Comparison of ENCODE assay signal across 35 cellular contexts in genomic region chr9:980621-981020, GRCh38. TPM values are rescaled to one million over a fixed set of nuclear protein-coding genes. Genes with fewer than 3 reads are reported as not detected.
"Had no signal": no experiment of that assay in that cellular context is flagged by ENCODE, and none has a peak within 500 bp of the region (broad histone marks: within the 10 kb centered on the region; RNA-seq: fewer than 3 reads in every experiment).

No MANE protein-coding gene starts in this region.

- H3K4me1 ChIP-seq: SJSA1 had no signal

- H3K4me2 ChIP-seq: SK-N-SH had no signal

- H3K36me3 Mint-ChIP-seq: activated naive CD4-positive, alpha-beta T cell treated with anti-CD3 and anti-CD28 coated beads, Interleukin-2, amount 50 U/mL, for 24 hours; activated naive CD8-positive, alpha-beta T cell treated with anti-CD3 and anti-CD28 coated beads, Interleukin-2, amount 10 ng/mL, durations not matched to agents 7 days and 5 days had no signal

- H3K9me3 ChIP-seq: ascending aorta, MG63, SJSA1, SK-N-SH had no signal

- H3K9me3 Mint-ChIP-seq: activated CD4-positive, alpha-beta T cell treated with anti-CD3 and anti-CD28 coated beads, Interleukin-2, amount 10 ng/mL, durations not matched to agents 7 days and 5 days; activated naive CD4-positive, alpha-beta T cell treated with anti-CD3 and anti-CD28 coated beads, Interleukin-2, amount 50 U/mL, for 24 hours; activated naive CD8-positive, alpha-beta T cell treated with anti-CD3 and anti-CD28 coated beads, Interleukin-2, amount 10 ng/mL, durations not matched to agents 7 days and 5 days; activated T-cell treated with anti-CD3 and anti-CD28 coated beads, Interleukin-2, amount 50 U/mL, for 24 hours; activated T-helper 2 cell treated with anti-CD3 and anti-CD28 coated beads, Interferon-gamma antibody, Interleukin-2, Interleukin-4, amounts not matched to agents 10 μg/mL and 5 μg/mL and 100 μg/mL, durations not matched to agents 14 hours and 24 hours and 36 hours; T-helper 1 cell treated with Interleukin-12 subunit alpha and Interleukin-12 subunit beta and Interleukin-4 antibody, amounts not matched to agents 30 μg/mL and 1 μg/mL, for 36 hours; T-helper 2 cell treated with Interferon-gamma antibody and Interleukin-4, amounts not matched to agents 5 μg/mL and 100 μg/mL, for 36 hours had no signal

- H3K4me3 ChIP-seq: ascending aorta, MG63, SJSA1 had no signal

- H3K36me3 ChIP-seq: ascending aorta, MG63, SJSA1 had no signal

- H3K9ac ChIP-seq: SK-N-SH had no signal

- H3K4me1 Mint-ChIP-seq: activated CD4-positive, alpha-beta T cell treated with anti-CD3 and anti-CD28 coated beads for 36 hours had no signal

- H3K27ac ChIP-seq: ascending aorta, SJSA1 had no signal

- ATAC-seq: activated CD4-positive, alpha-beta T cell treated with anti-CD3 and anti-CD28 coated beads for 36 hours; activated CD4-positive, CD25-positive, alpha-beta regulatory T cell treated with anti-CD3 and anti-CD28 coated beads, Interleukin-2, amount 50 U/mL, for 24 hours; activated CD8-positive, alpha-beta T cell treated with anti-CD3 and anti-CD28 coated beads, Interleukin-2, amount 10 ng/mL, durations not matched to agents 7 days and 5 days; Panc1 had no signal

- H3K27me3 ChIP-seq: MG63, SJSA1 had no signal

- H3K9me2 ChIP-seq: SK-N-SH had no signal

- H3K27ac Mint-ChIP-seq: activated CD4-positive, alpha-beta T cell treated with anti-CD3 and anti-CD28 coated beads for 36 hours; activated CD4-positive, alpha-beta T cell treated with anti-CD3 and anti-CD28 coated beads, Interleukin-2, amount 10 ng/mL, durations not matched to agents 7 days and 5 days; activated CD8-positive, alpha-beta T cell treated with anti-CD3 and anti-CD28 coated beads, Interleukin-2, amount 10 ng/mL, durations not matched to agents 7 days and 5 days; activated naive CD4-positive, alpha-beta T cell treated with anti-CD3 and anti-CD28 coated beads, Interleukin-2, amount 50 U/mL, for 24 hours; activated naive CD8-positive, alpha-beta T cell treated with anti-CD3 and anti-CD28 coated beads, Interleukin-2, amount 10 ng/mL, durations not matched to agents 7 days and 5 days; activated T-cell treated with anti-CD3 and anti-CD28 coated beads, Interleukin-2, amount 50 U/mL, for 24 hours; activated T-helper 2 cell treated with anti-CD3 and anti-CD28 coated beads, Interferon-gamma antibody, Interleukin-2, Interleukin-4, amounts not matched to agents 10 μg/mL and 5 μg/mL and 100 μg/mL, durations not matched to agents 14 hours and 24 hours and 36 hours; T-helper 1 cell treated with Interleukin-12 subunit alpha and Interleukin-12 subunit beta and Interleukin-4 antibody, amounts not matched to agents 30 μg/mL and 1 μg/mL, for 36 hours; T-helper 2 cell treated with Interferon-gamma antibody and Interleukin-4, amounts not matched to agents 5 μg/mL and 100 μg/mL, for 36 hours had no signal

- DNase-seq: activated CD4-positive, alpha-beta T cell treated with anti-CD3 and anti-CD28 coated beads for 36 hours; activated CD4-positive, alpha-beta T cell treated with anti-CD3 and anti-CD28 coated beads, Interleukin-2, amount 10 ng/mL, durations not matched to agents 7 days and 5 days; activated CD4-positive, alpha-beta T cell treated with anti-CD3 and anti-CD28 coated beads, Interleukin-2, amount 50 U/mL, for 48 hours; activated CD8-positive, alpha-beta T cell treated with anti-CD3 and anti-CD28 coated beads, Interleukin-2, amount 10 ng/mL, durations not matched to agents 7 days and 5 days; activated gamma-delta T cell; activated naive CD4-positive, alpha-beta T cell treated with Interleukin-2 at 50 U/mL for 16 hours; activated naive CD8-positive, alpha-beta T cell treated with anti-CD3 and anti-CD28 coated beads, Interleukin-2, amount 10 ng/mL, durations not matched to agents 7 days and 5 days; activated T-cell treated with anti-CD3 and anti-CD28 coated beads, Interleukin-2, amount 50 U/mL, for 24 hours; amygdala; Kasumi-1; KG1; MG63; NCI-H1048; NCI-H1105 treated with DMSO at 0.1 percent for 48 hours; NCI-H1436; NCI-H1694; NCI-H1930; NCI-H2081 treated with DMSO at 0.1 percent for 48 hours; NCI-H226; NCI-H446 treated with DMSO at 0.1 percent for 48 hours; NCI-H524; NCI-H69; NCI-H82; RPMI8226; SHP77 treated with DMSO at 0.1 percent for 48 hours; SK-N-SH had no signal

- H3K4me3 Mint-ChIP-seq: activated CD4-positive, alpha-beta T cell treated with anti-CD3 and anti-CD28 coated beads for 36 hours; activated CD4-positive, alpha-beta T cell treated with anti-CD3 and anti-CD28 coated beads, Interleukin-2, amount 10 ng/mL, durations not matched to agents 7 days and 5 days; activated CD8-positive, alpha-beta T cell treated with anti-CD3 and anti-CD28 coated beads, Interleukin-2, amount 10 ng/mL, durations not matched to agents 7 days and 5 days; activated naive CD4-positive, alpha-beta T cell treated with anti-CD3 and anti-CD28 coated beads, Interleukin-2, amount 50 U/mL, for 24 hours; activated naive CD8-positive, alpha-beta T cell treated with anti-CD3 and anti-CD28 coated beads, Interleukin-2, amount 10 ng/mL, durations not matched to agents 7 days and 5 days; activated T-cell treated with anti-CD3 and anti-CD28 coated beads, Interleukin-2, amount 50 U/mL, for 24 hours; T-helper 1 cell treated with Interleukin-12 subunit alpha and Interleukin-12 subunit beta and Interleukin-4 antibody, amounts not matched to agents 30 μg/mL and 1 μg/mL, for 36 hours; T-helper 2 cell treated with Interferon-gamma antibody and Interleukin-4, amounts not matched to agents 5 μg/mL and 100 μg/mL, for 36 hours had no signal

RNA-seq across cellular contexts. Expression of gene DMRT3, which starts 4.2 kb away (rescaled TPM):
- total RNA-seq: activated CD4-positive, alpha-beta T cell treated with anti-CD3 and anti-CD28 coated beads for 36 hours; activated CD4-positive, alpha-beta T cell treated with anti-CD3 and anti-CD28 coated beads, Interleukin-2, amount 10 ng/mL, durations not matched to agents 7 days and 5 days; activated CD8-positive, alpha-beta T cell treated with anti-CD3 and anti-CD28 coated beads, Interleukin-2, amount 10 ng/mL, durations not matched to agents 7 days and 5 days; activated naive CD8-positive, alpha-beta T cell treated with anti-CD3 and anti-CD28 coated beads, Interleukin-2, amount 10 ng/mL, durations not matched to agents 7 days and 5 days; activated T-helper 2 cell treated with anti-CD3 and anti-CD28 coated beads, Interferon-gamma antibody, Interleukin-2, Interleukin-4, amounts not matched to agents 10 μg/mL and 5 μg/mL and 100 μg/mL, durations not matched to agents 14 hours and 24 hours and 36 hours; ascending aorta; bronchial epithelial cell; SJSA1 had no signal
- polyA plus RNA-seq: SK-N-SH had no signal
